ENCODE assay signal across 23 cellular contexts in genomic region chr22:43392385-43392989, GRCh38. TPM values are rescaled to one million over a fixed set of nuclear protein-coding genes. Genes with fewer than 3 reads are reported as not detected.
"Had no signal": no experiment of that assay in that cellular context is flagged by ENCODE, and none has a peak within 500 bp of the region (broad histone marks: within the 10 kb centered on the region; RNA-seq: fewer than 3 reads in every experiment).

No MANE protein-coding gene starts in this region.

- DNase-seq: activated CD4-positive, alpha-beta T cell treated with anti-CD3 and anti-CD28 coated beads for 1 hour; activated CD8-positive, alpha-beta memory T cell treated with anti-CD3 and anti-CD28 coated beads for 24 hours; activated CD8-positive, alpha-beta memory T cell treated with anti-CD3 and anti-CD28 coated beads, Interleukin-2, amount 50 U/mL, for 48 hours; activated gamma-delta T cell; activated T-cell treated with anti-CD3 and anti-CD28 coated beads, Interleukin-2, amount 50 U/mL, for 48 hours; effector CD4-positive, alpha-beta T cell; left ventricle myocardium superior; naive thymus-derived CD4-positive, alpha-beta T cell; occipital lobe; stimulated activated CD4-positive, alpha-beta T cell treated with anti-CD3 and anti-CD28 coated beads, Interleukin-2, amount 100 ng/mL, for 24 hours; stimulated activated naive CD8-positive, alpha-beta T cell treated with anti-CD3 and anti-CD28 coated beads, Interleukin-15, amount 100 ng/mL, for 72 hours; T-helper 17 cell; trophoblast cell had no signal

- H3K4me1 Mint-ChIP-seq: memory B cell; naive thymus-derived CD4-positive, alpha-beta T cell had no signal

- H3K36me3 ChIP-seq: esophagus muscularis mucosa, gastroesophageal sphincter, heart left ventricle, prostate gland, right atrium auricular region, suprapubic skin had no signal

- H3K27ac ChIP-seq: esophagus muscularis mucosa, gastroesophageal sphincter, heart left ventricle, prostate gland, right atrium auricular region, suprapubic skin, VCaP had no signal

- H3K9me3 Mint-ChIP-seq: memory B cell; stimulated activated naive CD8-positive, alpha-beta T cell treated with anti-CD3 and anti-CD28 coated beads, Interleukin-15, amount 100 ng/mL, for 72 hours had no signal

- H3K9me3 ChIP-seq: gastroesophageal sphincter, heart left ventricle, prostate gland, right atrium auricular region, suprapubic skin had no signal

- H3K4me3 ChIP-seq: esophagus muscularis mucosa, gastroesophageal sphincter, heart left ventricle, prostate gland, right atrium auricular region, suprapubic skin had no signal

- H3K27me3 ChIP-seq: right atrium auricular region had no signal

- H3K36me3 Mint-ChIP-seq: activated naive CD8-positive, alpha-beta T cell; memory B cell; naive thymus-derived CD4-positive, alpha-beta T cell had no signal

- H3K4me3 Mint-ChIP-seq: activated naive CD8-positive, alpha-beta T cell; memory B cell; naive thymus-derived CD4-positive, alpha-beta T cell; stimulated activated naive CD8-positive, alpha-beta T cell treated with anti-CD3 and anti-CD28 coated beads, Interleukin-15, amount 100 ng/mL, for 72 hours; T-helper 17 cell had no signal

- ATAC-seq: gastroesophageal sphincter; heart left ventricle; left ventricle myocardium superior; naive thymus-derived CD4-positive, alpha-beta T cell; stimulated activated naive CD8-positive, alpha-beta T cell treated with anti-CD3 and anti-CD28 coated beads, Interleukin-15, amount 100 ng/mL, for 72 hours; T-helper 17 cell had no signal

- H3K27ac Mint-ChIP-seq: activated naive CD8-positive, alpha-beta T cell; memory B cell; naive thymus-derived CD4-positive, alpha-beta T cell; stimulated activated naive CD8-positive, alpha-beta T cell treated with anti-CD3 and anti-CD28 coated beads, Interleukin-15, amount 100 ng/mL, for 72 hours; T-helper 17 cell had no signal

- H3K4me1 ChIP-seq: prostate gland, right atrium auricular region, suprapubic skin had no signal

RNA-seq across cellular contexts. Expression of gene MPPED1, which starts 19.3 kb away (rescaled TPM):
- total RNA-seq: esophagus muscularis mucosa; left ventricle myocardium superior; mucosa of gallbladder; naive thymus-derived CD4-positive, alpha-beta T cell; right atrium auricular region; T-helper 17 cell had no signal
- polyA plus RNA-seq: heart left ventricle; naive thymus-derived CD4-positive, alpha-beta T cell had no signal

RNA-seq across cellular contexts. Expression of gene SCUBE1, which starts 49.3 kb away (rescaled TPM):
- total RNA-seq: T-helper 17 cell had no signal
- polyA plus RNA-seq: naive thymus-derived CD4-positive, alpha-beta T cell had no signal
